ENCODE assay signal across 15 cellular contexts in genomic region chr3:142223282-142223681, GRCh38. TPM values are rescaled to one million over a fixed set of nuclear protein-coding genes. Genes with fewer than 3 reads are reported as not detected.
DNase-seq lines count a peak whose midpoint lies in the region; ATAC-seq and TF ChIP-seq lines count a peak whose summit lies in the region.
"Had no signal": no experiment of that assay in that cellular context is flagged by ENCODE, and none has a peak within 500 bp of the region (broad histone marks: within the 10 kb centered on the region; RNA-seq: fewer than 3 reads in every experiment).

No MANE protein-coding gene starts in this region.

- intact Hi-C loops in CD4-positive, alpha-beta T cell (cut with DNase I, micrococcal nuclease) = loop anchor here (5.0 to 10.0 kb wide), 6 partner anchors 76 to 991 kb away; partner anchors contain the start of genes ATP1B3 (in 1 of the 2), PLS1 (in 1 of the 2), PXYLP1 (in 1 of the 2) and TFDP2 (in 1 of the 2)
- intact Hi-C loops in colonic mucosa (cut with DNase I) = no loop called here
- intact Hi-C loops in prostate gland (cut with DNase I) = no loop called here

- 89% methylated on average over 5 of the region's 5 CpGs for WGBS in prostate gland

- peak overlapping the region; percentile 16 for H3K4me3 Mint-ChIP-seq in CD4-positive, alpha-beta T cell

- peak overlapping the region; percentile 81 for H3K4me2 ChIP-seq in Loucy (ENCODE audit: low read depth, low read length, poor library complexity, severe bottlenecking)

- H3K36me3 ChIP-seq in Loucy (ENCODE audit: insufficient read depth, low read length) (no peaks in the 10 kb centered on the region), colonic mucosa (no peaks in the 10 kb centered on the region), prostate gland (no peaks in the 10 kb centered on the region)
- H3K36me3 ChIP-seq: MG63 had no signal

- no peaks in the 10 kb centered on the region for H3K9me2 ChIP-seq in Loucy (replicated peaks; ENCODE audit: low read depth, low read length)

- CTCF ChIA-PET in CD4-positive, alpha-beta T cell (lab: Charles Lee) = no interaction called here

- no peaks in the 10 kb centered on the region for H3K9me3 ChIP-seq in CD4-positive, alpha-beta T cell (ENCODE audit: control insufficient read depth, low read length)
- H3K9me3 ChIP-seq in Loucy (ENCODE audit: insufficient read depth, low read depth, low read length) = no peaks in the 10 kb centered on the region
- H3K9me3 ChIP-seq in colonic mucosa = no peaks in the 10 kb centered on the region
- no peaks in the 10 kb centered on the region for H3K9me3 ChIP-seq in prostate gland
- H3K9me3 ChIP-seq: MG63 had no signal

- no peak overlapping the region for H2AFZ ChIP-seq in Loucy (ENCODE audit: low read length)

- peaks cover 29% of the 10 kb centered on the region for H3K4me1 Mint-ChIP-seq in CD4-positive, alpha-beta T cell (ENCODE audit: low read depth)

- no peaks in the 10 kb centered on the region for H3F3A ChIP-seq in Loucy (ENCODE audit: low read depth)

- ATAC-seq in CD4-positive, alpha-beta T cell (ENCODE audit: poor library complexity) = no peak
- no peak for ATAC-seq in esophagus mucosa

- H3K4me3 ChIP-seq in Loucy (ENCODE audit: low read length, poor library complexity, severe bottlenecking) (no peak overlapping the region), colonic mucosa (no peak overlapping the region), prostate gland (peak overlapping the region in 1 of 2 donors; percentile 91)
- H3K4me3 ChIP-seq: MG63 had no signal

- no peak overlapping the region for H3K27ac ChIP-seq in CD4-positive, alpha-beta T cell (ENCODE audit: low read depth, low read length)
- H3K27ac ChIP-seq in colonic mucosa = peak overlapping the region; percentile 52
- peak overlapping the region; percentile 94 to 95 for H3K27ac ChIP-seq in prostate gland

- H3K27me3 Mint-ChIP-seq in CD4-positive, alpha-beta T cell = no peaks in the 10 kb centered on the region

- POLR2A ChIA-PET in CD4-positive, alpha-beta T cell (lab: Charles Lee) = no interaction called here

- TF ChIP-seq POLR2A in prostate gland (IDR thresholded peaks at IDR 0.05) = no peak

- no peaks in the 10 kb centered on the region for H4K20me1 ChIP-seq in Loucy (ENCODE audit: insufficient read depth, low read length, poor library complexity, severe bottlenecking)

- H3K79me2 ChIP-seq in Loucy (ENCODE audit: insufficient read depth, low read length) = peaks cover 7% of the 10 kb centered on the region; the same call in 1 of the 2 replicates

- no peaks in the 10 kb centered on the region for H3K9me3 Mint-ChIP-seq in CD4-positive, alpha-beta T cell

- no peak overlapping the region for H3K27ac Mint-ChIP-seq in CD4-positive, alpha-beta T cell

- TF ChIP-seq CTCF in CD4-positive, alpha-beta T cell (IDR thresholded peaks at IDR 0.05) = no peak
- TF ChIP-seq CTCF in Loucy (conservative IDR thresholded peaks at IDR 0.05; ENCODE audit: low read length) = no peak
- no peak for TF ChIP-seq CTCF in colonic mucosa (IDR thresholded peaks at IDR 0.05)
- TF ChIP-seq CTCF in prostate gland (IDR thresholded peaks at IDR 0.05) = no peak

- H3K36me3 Mint-ChIP-seq in CD4-positive, alpha-beta T cell (ENCODE audit: low read depth) = no peaks in the 10 kb centered on the region

- H3K27me3 ChIP-seq in CD4-positive, alpha-beta T cell (ENCODE audit: control insufficient read depth, insufficient read depth, low read length) = no peaks in the 10 kb centered on the region
- H3K27me3 ChIP-seq in Loucy (ENCODE audit: insufficient read depth, low read length, poor library complexity, severe bottlenecking) (no peaks in the 10 kb centered on the region), colonic mucosa (no peaks in the 10 kb centered on the region), prostate gland (replicated peaks; ENCODE audit: insufficient read depth) (no peaks in the 10 kb centered on the region)
- H3K27me3 ChIP-seq: MG63 had no signal

- H3K9ac ChIP-seq in Loucy (ENCODE audit: low read depth, low read length, poor library complexity, severe bottlenecking) (peak overlapping the region; percentile 9), colonic mucosa (ENCODE audit: low read depth in 2 of 2, low read length in 2 of 2) (peak overlapping the region in 1 of 2 donors; percentile 82)

- H3K4me1 ChIP-seq in Loucy (ENCODE audit: insufficient read depth, low read length, poor library complexity, severe bottlenecking) (peaks cover 19% of the 10 kb centered on the region), colonic mucosa (no peaks in the 10 kb centered on the region), prostate gland (replicated peaks) (no peaks in the 10 kb centered on the region)

- no peak for DNase-seq in CD4-positive, alpha-beta T cell
- no peak for DNase-seq in colonic mucosa
- DNase-seq in prostate gland (ENCODE audit: low spot score) = no peak
- no peak for DNase-seq in NCI-H2196 treated with DMSO at 0.1 percent for 48 hours (lab: John Stamatoyannopoulos, UW; ENCODE audit: unreplicated experiment)
- DNase-seq in DMS53 (lab: John Stamatoyannopoulos, UW) = no peak
- DNase-seq in NCI-H1105 treated with DMSO at 0.1 percent for 48 hours (lab: John Stamatoyannopoulos, UW) = no peak
- DNase-seq: activated CD4-positive, alpha-beta T cell treated with anti-CD3 and anti-CD28 coated beads for 4 hours; amygdala; MG63; NCI-H1694 treated with DMSO at 0.1 percent for 48 hours; SHP77 treated with DMSO at 0.1 percent for 48 hours; stimulated activated CD4-positive, alpha-beta T cell treated with anti-CD3 and anti-CD28 coated beads, Interleukin-4, amount 100 ng/mL, for 1 hour; T1000 had no signal

RNA-seq across cellular contexts. Expression of gene GK5, which starts 2.1 kb away (rescaled TPM):
- total RNA-seq in CD4-positive, alpha-beta T cell = 10 to 100 TPM; 12.1 to 14.2 TPM
- total RNA-seq in colonic mucosa (10 to 100 TPM; 35.2 to 40.7 TPM), prostate gland (10 to 100 TPM; 34.4 to 54.9 TPM), esophagus mucosa (12.1 TPM)

Comparison
In these comparisons a context has a peak if more than half of its experiments do, and no peak if none do; other contexts are left out.
1. intact Hi-C loops: an anchor here in CD4-positive, alpha-beta T cell (5.0 to 10.0 kb wide); none called in colonic mucosa and prostate gland.